In genomic region chr17:68421486-68421885, GRCh38 we compare ENCODE assay signal across 26 cellular contexts.
"Had no signal": no experiment of that assay in that cellular context is flagged by ENCODE, and none has a peak within 500 bp of the region (broad histone marks: within the 10 kb centered on the region; RNA-seq: fewer than 3 reads in every experiment).

No MANE protein-coding gene starts in this region.

- H3K27ac Mint-ChIP-seq: memory B cell; stimulated activated effector memory CD8-positive, alpha-beta T cell treated with anti-CD3 and anti-CD28 coated beads, Interleukin-12 subunit alpha, Interleukin-12 subunit beta, amount 100 ng/mL, for 72 hours had no signal

- H3K4me3 Mint-ChIP-seq: immature natural killer cell; memory B cell; natural killer cell; neural crest cell; stimulated activated effector memory CD8-positive, alpha-beta T cell treated with anti-CD3 and anti-CD28 coated beads, Interleukin-12 subunit alpha, Interleukin-12 subunit beta, amount 100 ng/mL, for 72 hours had no signal

- H3K9ac ChIP-seq: parathyroid adenoma had no signal

- DNase-seq: dermis blood vessel endothelial cell; effector memory CD4-positive, alpha-beta T cell; erythroblast; hypothalamus; immature natural killer cell; islet precursor cell; left ventricle myocardium superior; lower lobe of right lung; natural killer cell; right lobe of liver; stimulated activated CD4-positive, alpha-beta T cell treated with anti-CD3 and anti-CD28 coated beads, Interleukin-12 subunit alpha, Interleukin-12 subunit beta, amount 100 ng/mL, for 4 hours; stimulated activated CD4-positive, alpha-beta T cell treated with anti-CD3 and anti-CD28 coated beads, Interleukin-1b, Interleukin-23, amount 100 ng/mL, for 48 hours; stimulated activated CD4-positive, alpha-beta T cell treated with anti-CD3 and anti-CD28 coated beads, Interleukin-4, amount 100 ng/mL, for 24 hours; stimulated activated naive CD4-positive, alpha-beta T cell treated with Interleukin-2 at 50 U/mL for 16 hours; stomach; thyroid gland; trophoblast cell had no signal

- H3K9me3 Mint-ChIP-seq: neural crest cell; stimulated activated effector memory CD8-positive, alpha-beta T cell treated with anti-CD3 and anti-CD28 coated beads, Interleukin-12 subunit alpha, Interleukin-12 subunit beta, amount 100 ng/mL, for 72 hours had no signal

- H2AFZ ChIP-seq: parathyroid adenoma had no signal

- H3K27me3 ChIP-seq: right lobe of liver, stomach, thyroid gland had no signal

- H3K4me3 ChIP-seq: coronary artery, lower lobe of right lung, right lobe of liver, smooth muscle cell, stomach, thyroid gland had no signal

- ATAC-seq: left ventricle myocardium superior; lower lobe of right lung; natural killer cell; right lobe of liver; stimulated activated effector memory CD8-positive, alpha-beta T cell treated with anti-CD3 and anti-CD28 coated beads, Interleukin-12 subunit alpha, Interleukin-12 subunit beta, amount 100 ng/mL, for 72 hours had no signal

- H3K27ac ChIP-seq: coronary artery, lower lobe of right lung, parathyroid adenoma, right lobe of liver, stomach, thyroid gland had no signal

- H3K27me3 Mint-ChIP-seq: memory B cell, progenitor cell of endocrine pancreas had no signal

- H3K9me3 ChIP-seq: lower lobe of right lung, right lobe of liver, thyroid gland had no signal

- H3K4me1 ChIP-seq: lower lobe of right lung, parathyroid adenoma, right lobe of liver, stomach had no signal

- FAIRE-seq: frontal cortex, urothelium cell line had no signal

- H3K4me2 ChIP-seq: smooth muscle cell had no signal

- H3K79me2 ChIP-seq: parathyroid adenoma had no signal

- H3K4me1 Mint-ChIP-seq: immature natural killer cell; memory B cell; natural killer cell; stimulated activated effector memory CD8-positive, alpha-beta T cell treated with anti-CD3 and anti-CD28 coated beads, Interleukin-12 subunit alpha, Interleukin-12 subunit beta, amount 100 ng/mL, for 72 hours had no signal
